ENCODE assay signal across 8 cellular contexts in the genomic region with DNA sequence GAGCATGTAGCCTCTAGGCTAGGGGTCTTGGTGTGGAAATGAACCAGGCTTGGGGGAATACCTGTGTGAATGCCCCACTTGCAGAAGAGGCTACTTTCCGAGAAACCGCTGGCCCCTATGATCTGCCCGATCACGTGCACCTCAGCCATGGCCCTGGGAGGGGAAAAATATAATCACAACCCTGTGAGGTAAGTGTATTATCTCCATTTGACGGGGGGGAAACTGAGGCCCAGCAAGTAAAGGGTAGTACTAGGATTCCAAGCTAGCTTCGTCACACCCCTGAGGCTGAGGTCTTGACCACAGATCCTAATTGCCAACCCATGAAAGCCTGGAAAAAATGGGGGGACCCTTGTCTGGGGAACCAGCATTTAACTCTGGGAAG. TPM values are rescaled to one million over a fixed set of nuclear protein-coding genes. Genes with fewer than 3 reads are reported as not detected.
A peak's percentile ranks its signal among the peaks of the same experiment; 100 is the strongest.
DNase-seq lines count a peak whose midpoint lies in the region; ATAC-seq, FAIRE-seq and TF ChIP-seq lines count a peak whose summit lies in the region.

No MANE protein-coding gene starts in this region.

- H3K4me1 Mint-ChIP-seq in stimulated activated naive CD8-positive, alpha-beta T cell treated with anti-CD3 and anti-CD28 coated beads, Interleukin-15, Interleukin-2, amounts not matched to agents 100 ng/mL and 50 ng/mL, for 24 hours (ENCODE audit: low read depth) = peaks cover 37% of the 10 kb centered on the region
- H3K4me1 Mint-ChIP-seq in MCF 10A (ENCODE audit: insufficient read depth, unreplicated experiment) (peaks cover 21% of the 10 kb centered on the region), mesothelial cell of epicardium (peaks cover 13% of the 10 kb centered on the region)

- peak overlapping the region; percentile 95 for H3K4me3 Mint-ChIP-seq in stimulated activated naive CD8-positive, alpha-beta T cell treated with anti-CD3 and anti-CD28 coated beads, Interleukin-15, Interleukin-2, amounts not matched to agents 100 ng/mL and 50 ng/mL, for 24 hours
- H3K4me3 Mint-ChIP-seq in MCF 10A (ENCODE audit: unreplicated experiment) (peak overlapping the region; percentile 98), mesothelial cell of epicardium (peak overlapping the region; percentile 88)

- CTCF ChIA-PET in MCF 10A (lab: Yijun Ruan, JAX) = interaction anchor here (0.6 to 4.2 kb wide), 8 partner anchors 10 to 852 kb away, joined by 3 to 34 read pairs (median 4); a partner anchor contains a TSS

- no TSS peak for BruUV-seq in MCF 10A (replicated peaks; lab: Mats Ljungman, UMichigan)

- no peaks in the 10 kb centered on the region for H3K9me3 Mint-ChIP-seq in stimulated activated naive CD8-positive, alpha-beta T cell treated with anti-CD3 and anti-CD28 coated beads, Interleukin-15, Interleukin-2, amounts not matched to agents 100 ng/mL and 50 ng/mL, for 24 hours
- H3K9me3 Mint-ChIP-seq in MCF 10A (ENCODE audit: unreplicated experiment) (no peaks in the 10 kb centered on the region), mesothelial cell of epicardium (no peaks in the 10 kb centered on the region)

- intact Hi-C loops in MCF 10A (cut with micrococcal nuclease) = no loop called here

- FAIRE-seq in frontal cortex (lab: Jason Lieb, UNC) = no peak

- H3K27ac Mint-ChIP-seq in stimulated activated naive CD8-positive, alpha-beta T cell treated with anti-CD3 and anti-CD28 coated beads, Interleukin-15, Interleukin-2, amounts not matched to agents 100 ng/mL and 50 ng/mL, for 24 hours = peak overlapping the region; percentile 99
- H3K27ac Mint-ChIP-seq in MCF 10A (ENCODE audit: low read depth, unreplicated experiment) = peak overlapping the region; percentile 100
- peak overlapping the region; percentile 99 for H3K27ac Mint-ChIP-seq in mesothelial cell of epicardium

- TF ChIP-seq CTCF in MCF 10A (IDR thresholded peaks at IDR 0.05; ENCODE audit: unreplicated experiment) = no peak
- TF ChIP-seq CTCF in mesothelial cell of epicardium (IDR thresholded peaks at IDR 0.05; ENCODE audit: unreplicated experiment) = no peak
- TF ChIP-seq CTCF in GM20000 (IDR thresholded peaks at IDR 0.05; ENCODE audit: extremely low read depth, missing control alignments) = no peak

- H3K36me3 Mint-ChIP-seq in stimulated activated naive CD8-positive, alpha-beta T cell treated with anti-CD3 and anti-CD28 coated beads, Interleukin-15, Interleukin-2, amounts not matched to agents 100 ng/mL and 50 ng/mL, for 24 hours (ENCODE audit: low read depth) = peaks cover 6% of the 10 kb centered on the region
- H3K36me3 Mint-ChIP-seq in MCF 10A (ENCODE audit: insufficient read depth, unreplicated experiment) = peaks cover 6% of the 10 kb centered on the region
- H3K36me3 Mint-ChIP-seq in mesothelial cell of epicardium = peaks cover 3% of the 10 kb centered on the region

- no peak for ATAC-seq in stimulated activated naive CD8-positive, alpha-beta T cell treated with anti-CD3 and anti-CD28 coated beads, Interleukin-15, Interleukin-2, amounts not matched to agents 100 U/mL and 50 U/mL, for 24 hours
- ATAC-seq in HG02981 (IDR thresholded peaks at IDR 0.05; ENCODE audit: unreplicated experiment) = no peak

- no peaks in the 10 kb centered on the region for H3K27me3 Mint-ChIP-seq in stimulated activated naive CD8-positive, alpha-beta T cell treated with anti-CD3 and anti-CD28 coated beads, Interleukin-15, Interleukin-2, amounts not matched to agents 100 ng/mL and 50 ng/mL, for 24 hours
- H3K27me3 Mint-ChIP-seq in MCF 10A (ENCODE audit: insufficient read depth, unreplicated experiment) (no peaks in the 10 kb centered on the region), mesothelial cell of epicardium (ENCODE audit: low read depth) (no peaks in the 10 kb centered on the region)

- POLR2A ChIA-PET in MCF 10A (lab: Yijun Ruan, JAX) = interaction anchor here (0.6 to 3.4 kb wide), 22 partner anchors 9 to 939 kb away, joined by 3 to 41 read pairs (median 5); a partner anchor contains a TSS

- DNase-seq in stimulated activated naive CD8-positive, alpha-beta T cell treated with anti-CD3 and anti-CD28 coated beads, Interleukin-15, Interleukin-2, amounts not matched to agents 100 U/mL and 50 U/mL, for 24 hours = no peak
- DNase-seq in MCF 10A (ENCODE audit: unreplicated experiment) (no peak), mesothelial cell of epicardium (ENCODE audit: low spot score in 2 of 2, unreplicated experiment in 2 of 2) (no peak), GM20000 (ENCODE audit: low spot score) (no peak), NCI-H1930 (lab: John Stamatoyannopoulos, UW) (no peak), frontal cortex (ENCODE audit: low spot score in 2 of 2) (no peak)

RNA-seq across cellular contexts. Expression of a gene that starts 0.6 kb away (rescaled TPM):
- total RNA-seq in MCF 10A (2022) = 5.5 and 5.7 TPM in 2 replicates
- total RNA-seq in mesothelial cell of epicardium = 4.8 to 5.6 TPM (median 5.5 TPM) in 3 replicates
- total RNA-seq in frontal cortex = 5.3 TPM

RNA-seq across cellular contexts. Expression of a gene that starts 9.6 kb away (rescaled TPM):
- total RNA-seq in MCF 10A (2022) (27.8 and 33.7 TPM in 2 replicates), mesothelial cell of epicardium (24.9 to 26.5 TPM (median 25.2 TPM) in 3 replicates), frontal cortex (0.41 TPM)

RNA-seq across cellular contexts. Expression of a gene that starts 13.0 kb away (rescaled TPM):
- 6.1 and 8.3 TPM in 2 replicates for total RNA-seq in MCF 10A (2022)
- 16.2 to 19.7 TPM (median 18.3 TPM) in 3 replicates for total RNA-seq in mesothelial cell of epicardium
- total RNA-seq in frontal cortex = 6.5 TPM

RNA-seq across cellular contexts. Expression of a gene that starts 33.8 kb away (rescaled TPM):
- total RNA-seq in MCF 10A (2022) (38.1 and 45.8 TPM in 2 replicates), mesothelial cell of epicardium (12.2 to 17.0 TPM (median 12.5 TPM) in 3 replicates), frontal cortex (14.7 TPM)

RNA-seq across cellular contexts. Expression of a gene that starts 34.3 kb away (rescaled TPM):
- 29.1 and 33.6 TPM in 2 replicates for total RNA-seq in MCF 10A (2022)
- 22.6 to 27.2 TPM (median 22.8 TPM) in 3 replicates for total RNA-seq in mesothelial cell of epicardium
- 28.1 TPM for total RNA-seq in frontal cortex

Comparison
In these comparisons a context has a peak if more than half of its experiments do, and no peak if none do; other contexts are left out.
1. RNA of a gene that starts 9.6 kb away (total RNA-seq): 27.8 to 33.7 TPM in MCF 10A and 24.9 to 26.5 TPM in mesothelial cell of epicardium; 0.41 TPM in frontal cortex (single experiment); every median in the first group is over 10 times any median in the second.
2. Peak in every context shown above with its lines, with median percentiles within 50 percentile points of each other: H3K27ac Mint-ChIP-seq and H3K4me3 Mint-ChIP-seq.